ENCODE assay signal across 24 cellular contexts in the genomic region with DNA sequence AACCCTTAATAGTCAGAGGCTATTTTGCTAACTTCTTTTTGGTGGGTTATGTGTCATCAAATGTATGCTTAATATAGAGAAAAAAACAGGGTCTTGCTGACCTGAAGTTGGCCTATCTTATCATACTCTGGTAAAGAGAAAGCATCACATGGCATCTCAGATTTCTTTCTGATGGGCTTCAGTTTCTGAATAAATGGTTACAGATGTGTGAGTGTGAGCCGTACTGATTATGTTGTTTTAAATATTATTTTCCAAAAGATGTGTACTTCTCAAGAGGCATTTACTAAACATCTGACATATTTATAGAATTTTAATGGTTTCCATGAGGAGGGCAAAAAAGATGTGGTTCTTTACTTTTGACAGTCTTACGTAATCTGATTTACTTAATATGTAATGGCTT. TPM values are rescaled to one million over a fixed set of nuclear protein-coding genes. Genes with fewer than 3 reads are reported as not detected.
A peak's percentile ranks its signal among the peaks of the same experiment; 100 is the strongest.
DNase-seq lines count a peak whose midpoint lies in the region; ATAC-seq and TF ChIP-seq lines count a peak whose summit lies in the region.
"Had no signal": no experiment of that assay in that cellular context is flagged by ENCODE, and none has a peak within 500 bp of the region (broad histone marks: within the 10 kb centered on the region; RNA-seq: fewer than 3 reads in every experiment).

No MANE protein-coding gene starts in this region.

- H3K4me3 Mint-ChIP-seq in MCF 10A (ENCODE audit: unreplicated experiment), result no peak overlapping the region
- H3K4me3 Mint-ChIP-seq: activated B cell treated with CpG ODN at 0.5 μM for 24 hours; activated naive CD4-positive, alpha-beta T cell treated with anti-CD3 and anti-CD28 coated beads, Interleukin-2, amount 10 ng/mL, durations not matched to agents 7 days and 5 days; CD4-positive, CD25-positive, alpha-beta regulatory T cell had no signal

- BruUV-seq in MCF 10A (replicated peaks; lab: Mats Ljungman, UMichigan), result no TSS peak

- H3K4me1 ChIP-seq in breast epithelium (no peaks in the 10 kb centered on the region), SK-N-SH (ENCODE audit: control insufficient read depth in 1 of 2, insufficient read depth in 2 of 2, low read depth in 1 of 2, low read length in 1 of 2) (peaks cover 8 to 16% of the 10 kb centered on the region in 2 experiments; a peak in 3 of 4 replicates)
- H3K4me1 ChIP-seq: prostate gland had no signal

- no peak overlapping the region for H3K27ac Mint-ChIP-seq in MCF 10A (ENCODE audit: low read depth, unreplicated experiment)
- H3K27ac Mint-ChIP-seq: activated B cell treated with CpG ODN at 0.5 μM for 24 hours; activated naive CD4-positive, alpha-beta T cell treated with anti-CD3 and anti-CD28 coated beads, Interleukin-2, amount 10 ng/mL, durations not matched to agents 7 days and 5 days had no signal

- H3K27me3 ChIP-seq in breast epithelium (no peaks in the 10 kb centered on the region), SK-N-SH (ENCODE audit: insufficient read depth) (no peaks in the 10 kb centered on the region)
- H3K27me3 ChIP-seq: vagina had no signal

- no peak for TF ChIP-seq POLR2A in breast epithelium (IDR thresholded peaks at IDR 0.05)

- H3K4me2 ChIP-seq in SK-N-SH, result no peak overlapping the region

- no peaks in the 10 kb centered on the region for H3K9me2 ChIP-seq in SK-N-SH

- H3K27ac ChIP-seq in breast epithelium (peak overlapping the region; percentile 9 to 13), SK-N-SH (ENCODE audit: low read depth in 2 of 2, low read length in 1 of 2) (peak overlapping the region; percentile 8 to 83; a peak in 2 of 4 replicates)
- H3K27ac ChIP-seq: 22Rv1, prostate gland, thoracic aorta, vagina had no signal

- peak in 1 of 2 experiments; percentile 57; a peak in 2 of 4 replicates for TF ChIP-seq EP300 in SK-N-SH (IDR thresholded peaks at IDR 0.05; ENCODE audit: borderline replicate concordance in 1 of 2, low read depth in 1 of 2, low read length in 1 of 2)

- POLR2A ChIA-PET in MCF 10A (lab: Yijun Ruan, JAX) (no interaction called here), SK-N-SH (lab: Yijun Ruan, JAX) (no interaction called here)

- no peaks in the 10 kb centered on the region for H4K20me1 ChIP-seq in SK-N-SH (ENCODE audit: insufficient read depth)

- H3K4me3 ChIP-seq in breast epithelium (no peak overlapping the region), SK-N-SH (ENCODE audit: low read depth in 2 of 2, low read length in 1 of 2) (no peak overlapping the region), fibroblast of mammary gland (ENCODE audit: control insufficient read depth, low read depth, low read length) (no peak overlapping the region)
- H3K4me3 ChIP-seq: prostate gland, thoracic aorta, vagina had no signal

- no peaks in the 10 kb centered on the region for H3K9me3 Mint-ChIP-seq in MCF 10A (ENCODE audit: unreplicated experiment)
- H3K9me3 Mint-ChIP-seq: activated B cell treated with CpG ODN at 0.5 μM for 24 hours; activated naive CD4-positive, alpha-beta T cell treated with anti-CD3 and anti-CD28 coated beads, Interleukin-2, amount 10 ng/mL, durations not matched to agents 7 days and 5 days had no signal

- H3K36me3 ChIP-seq in breast epithelium (no peaks in the 10 kb centered on the region), SK-N-SH (replicated peaks in 1 of 2; ENCODE audit: control insufficient read depth in 1 of 2, insufficient read depth in 2 of 2, low read length in 1 of 2) (peaks cover 3% of the 10 kb centered on the region in 2 experiments)
- H3K36me3 ChIP-seq: prostate gland, vagina had no signal

- H3K9me3 ChIP-seq in breast epithelium (no peaks in the 10 kb centered on the region), SK-N-SH (no peaks in the 10 kb centered on the region)
- H3K9me3 ChIP-seq: prostate gland, thoracic aorta, vagina had no signal

- no peaks in the 10 kb centered on the region for H3K4me1 Mint-ChIP-seq in MCF 10A (ENCODE audit: insufficient read depth, unreplicated experiment)
- H3K4me1 Mint-ChIP-seq: activated naive CD4-positive, alpha-beta T cell treated with anti-CD3 and anti-CD28 coated beads, Interleukin-2, amount 10 ng/mL, durations not matched to agents 7 days and 5 days had no signal

- H3K36me3 Mint-ChIP-seq in MCF 10A (ENCODE audit: insufficient read depth, unreplicated experiment), result no peaks in the 10 kb centered on the region
- H3K36me3 Mint-ChIP-seq: activated naive CD4-positive, alpha-beta T cell treated with anti-CD3 and anti-CD28 coated beads, Interleukin-2, amount 10 ng/mL, durations not matched to agents 7 days and 5 days had no signal

- ATAC-seq in sciatic nerve, result peak; percentile 41
- ATAC-seq in GM21737 (IDR thresholded peaks at IDR 0.05; ENCODE audit: unreplicated experiment), result no peak
- no peak for ATAC-seq in HG02642 (IDR thresholded peaks at IDR 0.05; ENCODE audit: poor library complexity, unreplicated experiment)
- ATAC-seq: esophagus mucosa had no signal

- no peak for TF ChIP-seq CTCF in breast epithelium (IDR thresholded peaks at IDR 0.05)
- TF ChIP-seq CTCF in MCF 10A (IDR thresholded peaks at IDR 0.05; ENCODE audit: unreplicated experiment), result no peak
- TF ChIP-seq CTCF in SK-N-SH (IDR thresholded peaks at IDR 0.05), result no peak
- TF ChIP-seq CTCF in fibroblast of mammary gland (conservative IDR thresholded peaks at IDR 0.05; ENCODE audit: control insufficient read depth, insufficient read depth, low read depth, low read length), result no peak

- WGBS in SK-N-SH (ENCODE audit: low lambda C conversion rate), result 45% methylated on average over 2 of the region's 2 CpGs

- no peak overlapping the region for H2AFZ ChIP-seq in SK-N-SH (ENCODE audit: low read depth)

- no peaks in the 10 kb centered on the region for H3F3A ChIP-seq in SK-N-SH (replicated peaks; ENCODE audit: insufficient read depth)

- no peak for TF ChIP-seq RAD21 in SK-N-SH (IDR thresholded peaks at IDR 0.05; ENCODE audit: low read length)

- DNase-seq in breast epithelium (ENCODE audit: low spot score in 2 of 2), result no peak
- no peak for DNase-seq in MCF 10A (ENCODE audit: unreplicated experiment)
- no peak for DNase-seq in SK-N-SH
- DNase-seq in fibroblast of mammary gland (ENCODE audit: low read depth), result peak; percentile 42
- DNase-seq in sciatic nerve (ENCODE audit: low spot score), result no peak
- DNase-seq in HuH-7.5 (ENCODE audit: low spot score), result no peak
- DNase-seq: activated B cell treated with CpG ODN at 0.5 μM for 24 hours; activated naive CD4-positive, alpha-beta T cell treated with anti-CD3 and anti-CD28 coated beads, Interleukin-2, amount 10 ng/mL, durations not matched to agents 7 days and 5 days; amniotic stem cell; CD4-positive, CD25-positive, alpha-beta regulatory T cell; cortex of kidney; DND-41; head of caudate nucleus; Kasumi-1; NCI-H446 treated with DMSO at 0.1 percent for 48 hours; stimulated activated naive CD4-positive, alpha-beta T cell treated with Interleukin-2 at 50 U/mL for 16 hours; SW 1271 had no signal

- no peaks in the 10 kb centered on the region for H3K27me3 Mint-ChIP-seq in MCF 10A (ENCODE audit: insufficient read depth, unreplicated experiment)
- H3K27me3 Mint-ChIP-seq: activated B cell treated with CpG ODN at 0.5 μM for 24 hours; activated naive CD4-positive, alpha-beta T cell treated with anti-CD3 and anti-CD28 coated beads, Interleukin-2, amount 10 ng/mL, durations not matched to agents 7 days and 5 days; CD4-positive, CD25-positive, alpha-beta regulatory T cell had no signal

- no peak overlapping the region for H3K9ac ChIP-seq in SK-N-SH

- intact Hi-C loops in breast epithelium (cut with DNase I; ENCODE audit: low total_unique reads), result no loop called here
- intact Hi-C loops in MCF 10A (cut with micrococcal nuclease), result no loop called here
- intact Hi-C loops in sciatic nerve (cut with DNase I), result no loop called here

- no peaks in the 10 kb centered on the region for H3K79me2 ChIP-seq in SK-N-SH (ENCODE audit: insufficient read depth)

- CTCF ChIA-PET in MCF 10A (lab: Yijun Ruan, JAX) (no interaction called here), SK-N-SH (lab: Yijun Ruan, JAX) (interaction anchor here (1.0 kb wide), 1 partner anchor 16 kb away, joined by 4 read pairs; no protein-coding TSS in a partner anchor)

TF ChIP-seq in SK-N-SH, 30 proteins besides CTCF, POLR2A, EP300 and RAD21:
- TF ChIP-seq FOXM1 (IDR thresholded peaks at IDR 0.05; ENCODE audit: low read depth) (no peak), TCF12 (IDR thresholded peaks at IDR 0.05) (peak; percentile 77), TEAD4 (IDR thresholded peaks at IDR 0.05; ENCODE audit: borderline replicate concordance, insufficient read depth) (no peak), RXRA (IDR thresholded peaks at IDR 0.05; ENCODE audit: borderline replicate concordance, low read depth) (0 out of 2 replicates have a peak, but pooled peaks have one; percentile 34)
- TF ChIP-seq, protein P1, sequence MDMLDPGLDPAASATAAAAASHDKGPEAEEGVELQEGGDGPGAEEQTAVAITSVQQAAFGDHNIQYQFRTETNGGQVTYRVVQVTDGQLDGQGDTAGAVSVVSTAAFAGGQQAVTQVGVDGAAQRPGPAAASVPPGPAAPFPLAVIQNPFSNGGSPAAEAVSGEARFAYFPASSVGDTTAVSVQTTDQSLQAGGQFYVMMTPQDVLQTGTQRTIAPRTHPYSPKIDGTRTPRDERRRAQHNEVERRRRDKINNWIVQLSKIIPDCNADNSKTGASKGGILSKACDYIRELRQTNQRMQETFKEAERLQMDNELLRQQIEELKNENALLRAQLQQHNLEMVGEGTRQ (IDR thresholded peaks at IDR 0.05; ENCODE audit: borderline replicate concordance, low read depth, low read length), result peak; percentile 24; the same call in 1 of the 2 replicates
- TF ChIP-seq, protein P2, sequence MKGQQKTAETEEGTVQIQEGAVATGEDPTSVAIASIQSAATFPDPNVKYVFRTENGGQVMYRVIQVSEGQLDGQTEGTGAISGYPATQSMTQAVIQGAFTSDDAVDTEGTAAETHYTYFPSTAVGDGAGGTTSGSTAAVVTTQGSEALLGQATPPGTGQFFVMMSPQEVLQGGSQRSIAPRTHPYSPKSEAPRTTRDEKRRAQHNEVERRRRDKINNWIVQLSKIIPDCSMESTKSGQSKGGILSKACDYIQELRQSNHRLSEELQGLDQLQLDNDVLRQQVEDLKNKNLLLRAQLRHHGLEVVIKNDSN (IDR thresholded peaks at IDR 0.05; ENCODE audit: borderline replicate concordance, low read depth), result peak; percentile 44; the same call in 1 of the 2 replicates
TF ChIP-seq in SK-N-SH: peak in this region for 4.

RNA-seq across cellular contexts. Expression of a gene that starts 28.4 kb away (rescaled TPM):
- total RNA-seq in breast epithelium, result 10 to 100 TPM; 27.4 to 49.5 (median 43.6) TPM
- total RNA-seq in MCF 10A (2022), result 5.1 and 7.2 TPM in 2 replicates
- polyA plus RNA-seq in SK-N-SH (2012; rRNA removed), result 7.5 and 11.1 TPM in 2 replicates
- polyA plus RNA-seq in SK-N-SH (2012; cell fraction: cytosol; rRNA removed), result 10.5 and 10.7 TPM in 2 replicates
- polyA plus RNA-seq in SK-N-SH (2012; cell fraction: nucleus; rRNA removed), result 9.2 and 13.9 TPM in 2 replicates
- 43.8 TPM for total RNA-seq in sciatic nerve

RNA-seq across cellular contexts. Expression of a gene that starts 48.6 kb away (rescaled TPM):
- total RNA-seq in breast epithelium (10 to 100 TPM in 2 of 3 donors, 1 to 10 TPM in 1; 8.5 to 17.0 (median 13.4) TPM), MCF 10A (2022) (29.1 and 32.1 TPM in 2 replicates), sciatic nerve (11.6 TPM)
- polyA plus RNA-seq in SK-N-SH (2012; rRNA removed), result 31.6 and 32.0 TPM in 2 replicates
- 36.3 and 38.8 TPM in 2 replicates for polyA plus RNA-seq in SK-N-SH (2012; cell fraction: cytosol; rRNA removed)
- polyA plus RNA-seq in SK-N-SH (2012; cell fraction: nucleus; rRNA removed), result 24.1 and 27.8 TPM in 2 replicates
